ENCODE assay signal across 8 cellular contexts in genomic region chr2:200525551-200525881, GRCh38. TPM values are rescaled to one million over a fixed set of nuclear protein-coding genes. Genes with fewer than 3 reads are reported as not detected.
DNase-seq lines count a peak whose midpoint lies in the region; ATAC-seq, FAIRE-seq and TF ChIP-seq lines count a peak whose summit lies in the region.

No MANE protein-coding gene starts in this region.

- H3K79me2 ChIP-seq in K562 (ENCODE audit: control insufficient read depth, insufficient read depth, low read length) = peaks cover 43% of the 10 kb centered on the region

- H3K27ac ChIP-seq in K562 (ENCODE audit: extremely low read depth, low read depth, low read length) = peak overlapping the region; percentile 71
- H3K27ac ChIP-seq in lung (ENCODE audit: low read depth in 1 of 2, low read length in 1 of 2) = peak overlapping the region; percentile 49 to 63

- H2AFZ ChIP-seq in K562 (ENCODE audit: low read depth, low read length) = peak overlapping the region; percentile 94

- H3K9me1 ChIP-seq in K562 (ENCODE audit: control insufficient read depth, insufficient read depth, low read length) = no peaks in the 10 kb centered on the region

- peak overlapping the region in 1 of 2 experiments; percentile 92; a peak in 2 of 4 replicates for H3K9ac ChIP-seq in K562 (ENCODE audit: insufficient read depth in 1 of 2, low read depth in 2 of 2, low read length in 2 of 2)

- H3K9me3 ChIP-seq in K562 (replicated peaks; ENCODE audit: control insufficient read depth, insufficient read depth, low read depth, low read length) = no peaks in the 10 kb centered on the region
- H3K9me3 ChIP-seq in lung (ENCODE audit: control insufficient read depth in 2 of 2, insufficient read depth in 1 of 2, low read length in 1 of 2) = no peaks in the 10 kb centered on the region

- peak overlapping the region; percentile 83 for H3K27ac Mint-ChIP-seq in activated naive CD4-positive, alpha-beta T cell treated with anti-CD3 and anti-CD28 coated beads, Interleukin-2, amount 10 ng/mL, durations not matched to agents 7 days and 5 days
- peak overlapping the region; percentile 80 for H3K27ac Mint-ChIP-seq in type B pancreatic cell

- in situ Hi-C loops in K562 (cut with MboI) = no loop called here
- in situ Hi-C loops in KBM-7 (cut with MboI; ENCODE audit: low pct_unique_long_range_greater_than_20kb, low sequenced_read_pairs) = no loop called here

- H3K9me3 Mint-ChIP-seq in activated naive CD4-positive, alpha-beta T cell treated with anti-CD3 and anti-CD28 coated beads, Interleukin-2, amount 10 ng/mL, durations not matched to agents 7 days and 5 days = no peaks in the 10 kb centered on the region
- H3K9me3 Mint-ChIP-seq in type B pancreatic cell = no peaks in the 10 kb centered on the region

- CTCF ChIA-PET in activated naive CD4-positive, alpha-beta T cell treated with anti-CD3 and anti-CD28 coated beads, Interleukin-2, amount 10 ng/mL, durations not matched to agents 7 days and 5 days (lab: Charles Lee) = interaction anchor here (1.0 to 2.0 kb wide), 3 partner anchors 15 to 540 kb away, joined by 4 to 8 read pairs (median 6); partner anchors contain the start of gene KCTD18
- CTCF ChIA-PET in K562 (lab: Yijun Ruan, JAX; ENCODE audit: low intra/inter-chr PET ratio) = no interaction called here

- WGBS in K562 (ENCODE audit: insufficient coverage, low coverage, missing lambda C conversion rate) = 42% methylated on average over 7 of the region's 7 CpGs
- 23 to 29% methylated on average over 7 of the region's 7 CpGs for WGBS in lung, 2 donors

- H3K4me1 ChIP-seq in K562 (replicated peaks in 1 of 2; ENCODE audit: control insufficient read depth in 2 of 2, insufficient read depth in 2 of 2, low read length in 2 of 2) (peaks cover 0 to 20% of the 10 kb centered on the region in 2 experiments; a peak in 2 of 5 replicates), lung (ENCODE audit: control insufficient read depth in 2 of 2, insufficient read depth in 2 of 2, low read length in 2 of 2) (peaks cover 0 to 3% of the 10 kb centered on the region in 2 donors)

- TF ChIP-seq EP300 in K562 (IDR thresholded peaks at IDR 0.05; ENCODE audit: low read length) = no peak

- TF ChIP-seq CTCF in K562 (IDR thresholded peaks at IDR 0.05 in 2 of 3, conservative IDR thresholded peaks at IDR 0.05 in 1 of 3; ENCODE audit: insufficient read depth in 2 of 3, low read depth in 1 of 3, low read length in 3 of 3) (no peak), lung (IDR thresholded peaks at IDR 0.05; ENCODE audit: control extremely low read depth, extremely low read depth) (no peak), type B pancreatic cell (conservative IDR thresholded peaks at IDR 0.05) (no peak)

- H3K27me3 Mint-ChIP-seq in activated naive CD4-positive, alpha-beta T cell treated with anti-CD3 and anti-CD28 coated beads, Interleukin-2, amount 10 ng/mL, durations not matched to agents 7 days and 5 days = peaks cover 4% of the 10 kb centered on the region
- H3K27me3 Mint-ChIP-seq in type B pancreatic cell = peaks cover 11% of the 10 kb centered on the region

- H3K4me3 Mint-ChIP-seq in activated naive CD4-positive, alpha-beta T cell treated with anti-CD3 and anti-CD28 coated beads, Interleukin-2, amount 10 ng/mL, durations not matched to agents 7 days and 5 days = peak overlapping the region; percentile 90
- H3K4me3 Mint-ChIP-seq in type B pancreatic cell = peak overlapping the region; percentile 97

- ATAC-seq in K562 (no peak), lung (ENCODE audit: insufficient read depth, low FRiP score) (no peak), HG02970 (IDR thresholded peaks at IDR 0.05; ENCODE audit: low FRiP score, unreplicated experiment) (no peak)

- no peak for DNase-seq in activated naive CD4-positive, alpha-beta T cell treated with anti-CD3 and anti-CD28 coated beads, Interleukin-2, amount 10 ng/mL, durations not matched to agents 7 days and 5 days
- no peak for DNase-seq in activated naive CD4-positive, alpha-beta T cell treated with Interleukin-2 at 50 U/mL for 16 hours
- no peak for DNase-seq in K562 (ENCODE audit: extremely low read depth in 1 of 4, low spot score in 3 of 4)
- no peak for DNase-seq in lung (ENCODE audit: low spot score)
- no peak for DNase-seq in type B pancreatic cell (ENCODE audit: extremely low spot score, unreplicated experiment)
- DNase-seq in HK-2 (ENCODE audit: unreplicated experiment) = no peak
- DNase-seq in KBM-7 = no peak

- H3K4me3 ChIP-seq in K562 (peak overlapping the region; percentile 91), lung (peak overlapping the region; percentile 90)

- H4K20me1 ChIP-seq in K562 (replicated peaks; ENCODE audit: control insufficient read depth, insufficient read depth, low read length) = no peaks in the 10 kb centered on the region

- peaks cover 16% of the 10 kb centered on the region for H3K36me3 Mint-ChIP-seq in activated naive CD4-positive, alpha-beta T cell treated with anti-CD3 and anti-CD28 coated beads, Interleukin-2, amount 10 ng/mL, durations not matched to agents 7 days and 5 days
- H3K36me3 Mint-ChIP-seq in type B pancreatic cell = no peaks in the 10 kb centered on the region

- no peaks in the 10 kb centered on the region for H3K36me3 ChIP-seq in K562 (ENCODE audit: control insufficient read depth, insufficient read depth, low read length)
- H3K36me3 ChIP-seq in lung (ENCODE audit: control insufficient read depth in 2 of 2, insufficient read depth in 2 of 2, low read length in 2 of 2) = no peaks in the 10 kb centered on the region

- no peak for FAIRE-seq in K562 (lab: Jason Lieb, UNC)

- BruUV-seq in K562 (replicated peaks; lab: Mats Ljungman, UMichigan) = no TSS peak

- intact Hi-C loops in K562 (cut with micrococcal nuclease) = loop anchor here (2.0 kb wide), 1 partner anchor 15 kb away; the partner anchor contains the start of gene KCTD18

- POLR2A ChIA-PET in K562 (lab: Yijun Ruan, JAX) = interaction anchor here (0.6 to 1.4 kb wide), 6 partner anchors 9 to 814 kb away, joined by 3 to 5 read pairs (median 4); no protein-coding TSS in a partner anchor

- H3K4me1 Mint-ChIP-seq in activated naive CD4-positive, alpha-beta T cell treated with anti-CD3 and anti-CD28 coated beads, Interleukin-2, amount 10 ng/mL, durations not matched to agents 7 days and 5 days = peaks cover 41% of the 10 kb centered on the region
- H3K4me1 Mint-ChIP-seq in type B pancreatic cell (ENCODE audit: unreplicated experiment) = peaks cover 13% of the 10 kb centered on the region

- H3K27me3 ChIP-seq in K562 (ENCODE audit: control insufficient read depth in 2 of 2, insufficient read depth in 2 of 2, low read length in 2 of 2) (no peaks in the 10 kb centered on the region; a peak in 1 of 5 replicates), lung (ENCODE audit: control insufficient read depth, insufficient read depth) (no peaks in the 10 kb centered on the region)

- TF ChIP-seq POLR2A in K562 (conservative IDR thresholded peaks at IDR 0.05) = no peak

- peak overlapping the region; percentile 98 for H3K4me2 ChIP-seq in K562 (ENCODE audit: insufficient read depth, low read length)

- no peak for TF ChIP-seq RAD21 in K562 (CRISPR knock-in tag; conservative IDR thresholded peaks at IDR 0.05 in 1 of 2, IDR thresholded peaks at IDR 0.05 in 1 of 2)

TF ChIP-seq in K562, 482 proteins besides CTCF, POLR2A, EP300 and RAD21 (continues in another document):
- TF ChIP-seq POLR2H (tag; IDR thresholded peaks at IDR 0.05; ENCODE audit: low read depth) (peak; percentile 17; the same call in 1 of the 2 replicates), PTBP1 (IDR thresholded peaks at IDR 0.05; ENCODE audit: low read depth, low read length) (no peak)

RNA-seq across cellular contexts. Expression of gene SGO2, which starts 0.5 kb away (rescaled TPM):
- total RNA-seq in K562 (2011; cell fraction: chromatin; rRNA removed; ENCODE audit: low replicate concordance) = 18.0 and 69.2 TPM in 2 replicates
- 7.3 and 13.6 TPM in 2 replicates for total RNA-seq in K562 (2011; cell fraction: nucleolus; rRNA removed)
- 30.3 and 46.7 TPM in 2 replicates for total RNA-seq in K562 (2011; cell fraction: nucleoplasm; rRNA removed)
- total RNA-seq in K562 (2014; rRNA removed) = 13.7 and 14.5 TPM in 2 replicates
- total RNA-seq in K562 (2014; rRNA removed; fragmentation: Illumina TruSeq; extraction: Trizol) = 16.6 and 20.0 TPM in 2 replicates
- total RNA-seq in K562 (2015; rRNA removed; fragmentation: Illumina TruSeq; extraction: Trizol) = 15.6 and 16.3 TPM in 2 replicates
- total RNA-seq in K562 (2021) = 17.1 and 17.3 TPM in 2 replicates
- polyA plus RNA-seq in K562 (2011; rRNA removed) = 17.6 and 24.9 TPM in 2 replicates
- polyA plus RNA-seq in K562 (2011; cell fraction: cytosol; rRNA removed) = 1.2 and 3.1 TPM in 2 replicates
- polyA plus RNA-seq in K562 (2011; cell fraction: nucleus; rRNA removed) = 7.8 and 10.8 TPM in 2 replicates
- 12.6 and 13.1 TPM in 2 replicates for polyA plus RNA-seq in K562 (2012)
- polyA plus RNA-seq in K562 (2014; fragmentation: Illumina TruSeq; extraction: Trizol) = 20.0 and 25.9 TPM in 2 replicates
- 10 to 100 TPM; 15.0 to 18.4 TPM for polyA plus RNA-seq in K562 (2014; fragmentation: Nextera tagmentation; extraction: Ambion mirVana)
- polyA plus RNA-seq in K562 (2014; rRNA removed) = 14.6 and 16.3 TPM in 2 replicates
- 33.6 and 40.4 TPM in 2 replicates for polyA minus RNA-seq in K562 (2011; rRNA and poly(A)+ RNA removed)
- polyA minus RNA-seq in K562 (2011; cell fraction: cytosol; rRNA and poly(A)+ RNA removed) = 7.1 and 10.0 TPM in 2 replicates
- 29.9 and 41.8 TPM in 2 replicates for polyA minus RNA-seq in K562 (2011; cell fraction: nucleus; rRNA and poly(A)+ RNA removed)
- total RNA-seq in lung = 1 to 10 TPM; 2.7 to 7.2 TPM
- polyA plus RNA-seq in lung = 1 to 10 TPM in 1 of 2 donors, under 1 TPM in 1; 0.57 to 1.3 TPM
- 5.5 and 19.9 TPM in 2 replicates for total RNA-seq in type B pancreatic cell (ENCODE audit: low replicate concordance)

RNA-seq across cellular contexts. Expression of gene KCTD18, which starts 15.6 kb away (rescaled TPM):
- 2.0 and 4.0 TPM in 2 replicates for total RNA-seq in K562 (2011; cell fraction: chromatin; rRNA removed; ENCODE audit: low replicate concordance)
- total RNA-seq in K562 (2011; cell fraction: nucleolus; rRNA removed) = 1.3 and 1.6 TPM in 2 replicates
- total RNA-seq in K562 (2011; cell fraction: nucleoplasm; rRNA removed) = 2.7 and 3.4 TPM in 2 replicates
- total RNA-seq in K562 (2014; rRNA removed) (4.2 and 4.3 TPM in 2 replicates), K562 (2014; rRNA removed; fragmentation: Illumina TruSeq; extraction: Trizol) (4.4 and 4.9 TPM in 2 replicates), K562 (2015; rRNA removed; fragmentation: Illumina TruSeq; extraction: Trizol) (4.6 and 5.4 TPM in 2 replicates), K562 (2021) (3.0 and 3.8 TPM in 2 replicates), lung (10 to 100 TPM; 14.1 to 21.6 TPM), type B pancreatic cell (ENCODE audit: low replicate concordance) (10.2 and 10.9 TPM in 2 replicates)
- polyA plus RNA-seq in K562 (2011; rRNA removed) (2.6 and 3.2 TPM in 2 replicates), K562 (2014; fragmentation: Illumina TruSeq; extraction: Trizol) (3.6 and 3.8 TPM in 2 replicates), K562 (2014; fragmentation: Nextera tagmentation; extraction: Ambion mirVana) (under 1 TPM; 0.39 to 0.43 TPM), K562 (2014; rRNA removed) (3.3 and 3.8 TPM in 2 replicates), lung (10 to 100 TPM in 1 of 2 donors, 1 to 10 TPM in 1; 6.8 to 10.2 TPM)
- polyA plus RNA-seq in K562 (2011; cell fraction: cytosol; rRNA removed) = 1.6 and 1.8 TPM in 2 replicates
- 3.1 and 3.4 TPM in 2 replicates for polyA plus RNA-seq in K562 (2011; cell fraction: nucleus; rRNA removed)
- 3.2 and 5.6 TPM in 2 replicates for polyA plus RNA-seq in K562 (2012)
- 1.8 and 3.5 TPM in 2 replicates for polyA minus RNA-seq in K562 (2011; rRNA and poly(A)+ RNA removed)
- 1.3 and 4.6 TPM in 2 replicates for polyA minus RNA-seq in K562 (2011; cell fraction: cytosol; rRNA and poly(A)+ RNA removed)
- polyA minus RNA-seq in K562 (2011; cell fraction: nucleus; rRNA and poly(A)+ RNA removed) = 1.6 and 2.6 TPM in 2 replicates
